In genomic region chr17:39926588-39927100, GRCh38 we compare ENCODE assay signal across 8 cellular contexts. TPM values are rescaled to one million over a fixed set of nuclear protein-coding genes. Genes with fewer than 3 reads are reported as not detected.
DNase-seq lines count a peak whose midpoint lies in the region; ATAC-seq and TF ChIP-seq lines count a peak whose summit lies in the region.

No MANE protein-coding gene starts in this region.

- H3K4me1 Mint-ChIP-seq in IgD-negative memory B cell: peaks cover 18 to 35% (median 26%) of the 10 kb centered on the region in 3 donors
- peaks cover 72% of the 10 kb centered on the region for H3K4me1 Mint-ChIP-seq in dendritic cell treated with granulocyte-macrophage colony-stimulating factor and Interleukin-4, amounts not matched to agents 40 ng/mL and 50 ng/mL, for 4 days (ENCODE audit: low read depth)

- no peak for TF ChIP-seq CTCF in lower lobe of right lung (IDR thresholded peaks at IDR 0.05)

- H3K9me3 Mint-ChIP-seq in IgD-negative memory B cell: no peaks in the 10 kb centered on the region
- H3K9me3 Mint-ChIP-seq in dendritic cell treated with granulocyte-macrophage colony-stimulating factor and Interleukin-4, amounts not matched to agents 40 ng/mL and 50 ng/mL, for 4 days: no peaks in the 10 kb centered on the region

- H3K36me3 Mint-ChIP-seq in IgD-negative memory B cell: peaks cover under 1% of the 10 kb centered on the region
- H3K36me3 Mint-ChIP-seq in dendritic cell treated with granulocyte-macrophage colony-stimulating factor and Interleukin-4, amounts not matched to agents 40 ng/mL and 50 ng/mL, for 4 days (ENCODE audit: low read depth): peaks cover 45% of the 10 kb centered on the region

- intact Hi-C loops in dendritic cell treated with granulocyte-macrophage colony-stimulating factor and Interleukin-4, amounts not matched to agents 40 ng/mL and 50 ng/mL, for 4 days (cut with micrococcal nuclease): loop anchor here (1.0 to 5.0 kb wide), 3 partner anchors 26 to 239 kb away; partner anchors contain the start of genes PGAP3 and PSMD3
- intact Hi-C loops in lower lobe of right lung (cut with DNase I): no loop called here

- no peaks in the 10 kb centered on the region for H3K27me3 Mint-ChIP-seq in IgD-negative memory B cell
- H3K27me3 Mint-ChIP-seq in dendritic cell treated with granulocyte-macrophage colony-stimulating factor and Interleukin-4, amounts not matched to agents 40 ng/mL and 50 ng/mL, for 4 days: no peaks in the 10 kb centered on the region

- H3K27ac Mint-ChIP-seq in IgD-negative memory B cell: peak overlapping the region; percentile 14 to 86 (median 67)
- peak overlapping the region; percentile 82 for H3K27ac Mint-ChIP-seq in dendritic cell treated with granulocyte-macrophage colony-stimulating factor and Interleukin-4, amounts not matched to agents 40 ng/mL and 50 ng/mL, for 4 days

- no peaks in the 10 kb centered on the region for H3K27me3 ChIP-seq in lower lobe of right lung (ENCODE audit: low read depth)

- peaks cover 25% of the 10 kb centered on the region for H3K36me3 ChIP-seq in lower lobe of right lung

- DNase-seq in NCI-H2029 (lab: John Stamatoyannopoulos, UW) (peak; percentile 52), NCI-H2029 treated with DMSO at 0.1 percent for 48 hours (lab: John Stamatoyannopoulos, UW) (no peak), lower lobe of right lung (peak; percentile 68)
- DNase-seq in stimulated activated CD8-positive, alpha-beta memory T cell treated with anti-CD3 and anti-CD28 coated beads, Interleukin-7, amount 100 ng/mL, for 24 hours (ENCODE audit: low read depth): peak; percentile 21

- ATAC-seq in activated CD4-positive, CD25-positive, alpha-beta regulatory T cell treated with anti-CD3 and anti-CD28 coated beads, Interleukin-2, amount 50 U/mL, for 24 hours: peak; percentile 46 to 49
- ATAC-seq in lower lobe of right lung: peak; percentile 51 to 53
- ATAC-seq in GM21737 (IDR thresholded peaks at IDR 0.05; ENCODE audit: unreplicated experiment): no peak

- peak overlapping the region; percentile 90 to 98 (median 95) for H3K4me3 Mint-ChIP-seq in IgD-negative memory B cell
- H3K4me3 Mint-ChIP-seq in dendritic cell treated with granulocyte-macrophage colony-stimulating factor and Interleukin-4, amounts not matched to agents 40 ng/mL and 50 ng/mL, for 4 days: peak overlapping the region; percentile 77

- no peaks in the 10 kb centered on the region for H3K9me3 ChIP-seq in lower lobe of right lung

- peak overlapping the region; percentile 87 for H3K4me3 ChIP-seq in lower lobe of right lung

- peak overlapping the region; percentile 96 for H3K27ac ChIP-seq in lower lobe of right lung

- H3K4me1 ChIP-seq in lower lobe of right lung: peaks cover 54% of the 10 kb centered on the region

RNA-seq across cellular contexts. Expression of gene ORMDL3, which starts 0.8 kb away (rescaled TPM):
- 182 TPM for polyA plus RNA-seq in IgD-negative memory B cell
- 61.3 TPM for total RNA-seq in lower lobe of right lung

RNA-seq across cellular contexts. Expression of gene LRRC3C, which starts 0.9 kb away (rescaled TPM):
- polyA plus RNA-seq in IgD-negative memory B cell: not detected
- not detected for total RNA-seq in lower lobe of right lung

RNA-seq across cellular contexts. Expression of gene GSDMB, which starts 8.2 kb away (rescaled TPM):
- 0.36 TPM for polyA plus RNA-seq in IgD-negative memory B cell
- 11.1 TPM for total RNA-seq in lower lobe of right lung

RNA-seq across cellular contexts. Expression of gene GSDMA, which starts 36.2 kb away (rescaled TPM):
- polyA plus RNA-seq in IgD-negative memory B cell: 0.19 TPM
- 0.62 TPM for total RNA-seq in lower lobe of right lung

RNA-seq across cellular contexts. Expression of gene PSMD3, which starts 54.0 kb away (rescaled TPM):
- 49.7 TPM for polyA plus RNA-seq in IgD-negative memory B cell
- total RNA-seq in lower lobe of right lung: 79.3 TPM
